Comparison of ENCODE assay signal across 19 cellular contexts in the genomic region with DNA sequence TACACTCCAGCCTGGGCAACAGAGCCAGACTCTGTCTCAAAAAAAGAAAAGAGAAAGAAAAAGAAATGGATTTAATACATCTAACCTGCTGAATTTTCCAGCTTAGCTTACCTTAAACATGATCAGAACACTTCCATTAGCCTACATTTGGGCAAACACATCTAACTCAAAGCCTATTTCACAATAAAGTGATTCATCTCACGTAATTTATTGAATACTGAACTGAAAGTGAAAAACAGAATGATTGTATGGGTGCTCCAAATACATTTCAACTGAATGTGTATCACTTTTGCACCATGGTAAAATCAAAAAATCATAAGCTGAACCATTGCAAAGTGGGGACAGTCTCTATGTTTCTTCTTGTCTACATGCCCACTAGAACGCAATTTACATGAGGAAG.
"Had no signal": no experiment of that assay in that cellular context is flagged by ENCODE, and none has a peak within 500 bp of the region (broad histone marks: within the 10 kb centered on the region; RNA-seq: fewer than 3 reads in every experiment).

No MANE protein-coding gene starts in this region.

- FAIRE-seq: bronchial epithelial cell, endometrium, islet of Langerhans had no signal

- H3K4me3 ChIP-seq: ascending aorta, esophagus muscularis mucosa, heart left ventricle, right atrium auricular region, transverse colon had no signal

- DNase-seq: activated CD4-positive, alpha-beta T cell treated with anti-CD3 and anti-CD28 coated beads for 4 hours; activated CD8-positive, alpha-beta T cell treated with anti-CD3 and anti-CD28 coated beads, Interleukin-2, amount 10 ng/mL, durations not matched to agents 7 days and 5 days; activated effector memory CD4-positive, alpha-beta T cell treated with Interleukin-2 at 50 U/mL for 16 hours; activated naive CD8-positive, alpha-beta T cell treated with anti-CD3 and anti-CD28 coated beads, Interleukin-2, amount 10 ng/mL, durations not matched to agents 7 days and 5 days; foreskin melanocyte; heart left ventricle; natural killer cell; stimulated activated CD4-positive, alpha-beta T cell treated with anti-CD3 and anti-CD28 coated beads, Interleukin-2, amount 100 ng/mL, for 24 hours; stimulated activated naive CD4-positive, alpha-beta T cell; substantia nigra; T1000; transverse colon; WERI-Rb-1 had no signal
